18 cellular contexts compared by ENCODE assay signal in genomic region chr10:92323079-92323478, GRCh38. TPM values are rescaled to one million over a fixed set of nuclear protein-coding genes. Genes with fewer than 3 reads are reported as not detected.
DNase-seq lines count a peak whose midpoint lies in the region; ATAC-seq and TF ChIP-seq lines count a peak whose summit lies in the region.
"Had no signal": no experiment of that assay in that cellular context is flagged by ENCODE, and none has a peak within 500 bp of the region (broad histone marks: within the 10 kb centered on the region; RNA-seq: fewer than 3 reads in every experiment).

No MANE protein-coding gene starts in this region.

- peak; percentile 62 for ATAC-seq in effector memory CD8-positive, alpha-beta T cell (replicated peaks)
- ATAC-seq in natural killer cell: peak; percentile 90 to 96 (median 91)
- ATAC-seq in HG03280 (IDR thresholded peaks at IDR 0.05; ENCODE audit: unreplicated experiment): no peak
- ATAC-seq: CD8-positive, alpha-beta T cell; GM12878; GM23338; HCT116 had no signal

- intact Hi-C loops in natural killer cell (cut with micrococcal nuclease): no loop called here

- no peaks in the 10 kb centered on the region for H3K9me3 Mint-ChIP-seq in effector memory CD8-positive, alpha-beta T cell
- H3K9me3 Mint-ChIP-seq in natural killer cell (no peaks in the 10 kb centered on the region), glutamatergic neuron (ENCODE audit: unreplicated experiment) (no peaks in the 10 kb centered on the region), progenitor cell of endocrine pancreas (ENCODE audit: low read depth) (peaks cover 8% of the 10 kb centered on the region)
- H3K9me3 Mint-ChIP-seq: GM23338, H9 had no signal

- no peaks in the 10 kb centered on the region for H3K27me3 Mint-ChIP-seq in effector memory CD8-positive, alpha-beta T cell
- H3K27me3 Mint-ChIP-seq in natural killer cell (ENCODE audit: low read depth in 2 of 2): no peaks in the 10 kb centered on the region
- H3K27me3 Mint-ChIP-seq in glutamatergic neuron (ENCODE audit: unreplicated experiment): no peaks in the 10 kb centered on the region
- H3K27me3 Mint-ChIP-seq in progenitor cell of endocrine pancreas: no peaks in the 10 kb centered on the region
- H3K27me3 Mint-ChIP-seq: B cell; CD4-positive, CD25-positive, alpha-beta regulatory T cell had no signal

- H3K4me1 Mint-ChIP-seq in effector memory CD8-positive, alpha-beta T cell (ENCODE audit: low read depth in 2 of 2): peaks cover 21 to 35% of the 10 kb centered on the region in 2 donors
- H3K4me1 Mint-ChIP-seq in natural killer cell: peaks cover 45 to 59% of the 10 kb centered on the region in 2 donors
- H3K4me1 Mint-ChIP-seq in glutamatergic neuron (ENCODE audit: low read depth, unreplicated experiment): peaks cover 2% of the 10 kb centered on the region
- peaks cover 2% of the 10 kb centered on the region for H3K4me1 Mint-ChIP-seq in progenitor cell of endocrine pancreas (ENCODE audit: low read depth)

- H3K36me3 Mint-ChIP-seq in effector memory CD8-positive, alpha-beta T cell (ENCODE audit: insufficient read depth): peaks cover 38% of the 10 kb centered on the region
- H3K36me3 Mint-ChIP-seq in natural killer cell: no peaks in the 10 kb centered on the region
- peaks cover 17% of the 10 kb centered on the region for H3K36me3 Mint-ChIP-seq in glutamatergic neuron (ENCODE audit: unreplicated experiment)
- peaks cover 23% of the 10 kb centered on the region for H3K36me3 Mint-ChIP-seq in progenitor cell of endocrine pancreas (ENCODE audit: insufficient read depth)

- no peak for TF ChIP-seq CTCF in GM12865 (IDR thresholded peaks at IDR 0.05; ENCODE audit: insufficient read depth, low read depth, low read length, missing control alignments)
- TF ChIP-seq CTCF in natural killer cell (IDR thresholded peaks at IDR 0.05): no peak
- TF ChIP-seq CTCF in glutamatergic neuron (IDR thresholded peaks at IDR 0.05; ENCODE audit: partially characterized antibody, unreplicated experiment): no peak
- TF ChIP-seq CTCF in progenitor cell of endocrine pancreas (IDR thresholded peaks at IDR 0.05; ENCODE audit: unreplicated experiment): no peak

- DNase-seq in GM12865 (ENCODE audit: low read depth): peak; percentile 2
- DNase-seq in NCI-H69 (lab: John Stamatoyannopoulos, UW): peak; percentile 42
- no peak for DNase-seq in effector memory CD8-positive, alpha-beta T cell
- DNase-seq in natural killer cell: peak; percentile 18
- DNase-seq in glutamatergic neuron: no peak
- DNase-seq in progenitor cell of endocrine pancreas (ENCODE audit: low spot score, unreplicated experiment): no peak
- DNase-seq: Caco-2; CD4-positive, CD25-positive, alpha-beta regulatory T cell; CD8-positive, alpha-beta T cell; DMS153; DND-41; H9 had no signal

- H3K4me3 ChIP-seq in GM12865 (ENCODE audit: low read depth, low read length): no peak overlapping the region
- H3K4me3 ChIP-seq: BLaER1, GM12878, GM23338 had no signal

- peak overlapping the region in 1 of 2 donors; percentile 16 for H3K4me3 Mint-ChIP-seq in effector memory CD8-positive, alpha-beta T cell
- H3K4me3 Mint-ChIP-seq in natural killer cell: peak overlapping the region; percentile 70
- no peak overlapping the region for H3K4me3 Mint-ChIP-seq in glutamatergic neuron (ENCODE audit: unreplicated experiment)
- no peak overlapping the region for H3K4me3 Mint-ChIP-seq in progenitor cell of endocrine pancreas (ENCODE audit: low read depth)
- H3K4me3 Mint-ChIP-seq: B cell; CD4-positive, CD25-positive, alpha-beta regulatory T cell; CD8-positive, alpha-beta T cell; GM23338; H9 had no signal

- H3K27ac Mint-ChIP-seq in effector memory CD8-positive, alpha-beta T cell: peak overlapping the region; percentile 10 to 57
- peak overlapping the region; percentile 69 to 83 for H3K27ac Mint-ChIP-seq in natural killer cell
- no peak overlapping the region for H3K27ac Mint-ChIP-seq in glutamatergic neuron (ENCODE audit: unreplicated experiment)
- no peak overlapping the region for H3K27ac Mint-ChIP-seq in progenitor cell of endocrine pancreas
- H3K27ac Mint-ChIP-seq: B cell; CD4-positive, CD25-positive, alpha-beta regulatory T cell; CD8-positive, alpha-beta T cell; GM23338 had no signal

RNA-seq across cellular contexts. Expression of gene MARCHF5, which starts 32.1 kb away (rescaled TPM):
- total RNA-seq in natural killer cell (10 to 100 TPM; 28.0 to 38.6 (median 32.9) TPM), glutamatergic neuron (ENCODE audit: unreplicated experiment) (68.5 TPM), progenitor cell of endocrine pancreas (59.9 and 61.6 TPM in 2 replicates)

RNA-seq across cellular contexts. Expression of gene CPEB3, which starts 32.2 kb away (rescaled TPM):
- total RNA-seq in natural killer cell: 1 to 10 TPM; 3.6 to 6.9 (median 5.4) TPM
- 8.0 TPM for total RNA-seq in glutamatergic neuron (ENCODE audit: unreplicated experiment)
- 2.1 and 2.3 TPM in 2 replicates for total RNA-seq in progenitor cell of endocrine pancreas

Comparison
In these comparisons a context has a peak if more than half of its experiments do, and no peak if none do; other contexts are left out.
1. DNase-seq: peak in GM12865 (single experiment), NCI-H69 (single experiment) and natural killer cell (single experiment); none in effector memory CD8-positive, alpha-beta T cell (0 of 3), glutamatergic neuron (single experiment) and progenitor cell of endocrine pancreas (single experiment).
2. H3K27ac Mint-ChIP-seq: peak in effector memory CD8-positive, alpha-beta T cell (2 of 2) and natural killer cell (2 of 2); none in glutamatergic neuron (single experiment) and progenitor cell of endocrine pancreas (single experiment).